Comparison of ENCODE assay signal across 8 cellular contexts in the genomic region with DNA sequence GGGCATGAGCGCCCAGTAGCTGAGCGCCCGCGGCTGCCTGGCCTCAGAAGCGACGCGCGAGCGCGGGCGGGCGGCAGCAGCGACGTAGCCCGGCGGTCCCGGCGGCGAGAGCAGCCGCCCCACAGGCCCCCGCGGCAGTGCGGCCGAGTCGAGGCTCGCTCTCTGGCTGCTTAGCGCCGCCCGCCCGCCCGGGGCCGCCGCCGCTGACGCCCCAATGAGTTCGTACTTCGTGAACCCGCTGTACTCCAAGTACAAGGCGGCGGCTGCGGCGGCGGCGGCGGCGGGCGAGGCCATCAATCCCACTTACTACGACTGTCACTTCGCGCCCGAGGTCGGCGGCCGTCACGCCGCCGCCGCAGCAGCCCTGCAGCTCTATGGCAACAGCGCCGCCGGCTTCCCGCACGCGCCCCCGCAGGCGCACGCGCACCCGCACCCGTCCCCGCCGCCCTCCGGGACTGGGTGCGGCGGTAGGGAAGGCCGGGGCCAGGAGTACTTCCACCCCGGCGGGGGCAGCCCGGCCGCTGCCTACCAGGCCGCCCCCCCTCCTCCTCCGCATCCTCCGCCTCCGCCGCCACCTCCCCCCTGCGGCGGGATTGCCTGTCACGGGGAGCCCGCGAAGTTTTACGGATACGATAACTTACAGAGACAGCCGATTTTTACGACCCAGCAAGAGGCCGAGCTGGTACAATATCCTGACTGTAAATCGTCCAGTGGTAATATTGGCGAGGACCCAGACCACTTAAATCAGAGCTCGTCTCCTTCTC. TPM values are rescaled to one million over a fixed set of nuclear protein-coding genes. Genes with fewer than 3 reads are reported as not detected.
DNase-seq lines count a peak whose midpoint lies in the region; ATAC-seq and TF ChIP-seq lines count a peak whose summit lies in the region.

No MANE protein-coding gene starts in this region.

- H3K4me1 ChIP-seq in thoracic aorta (ENCODE audit: control insufficient read depth in 1 of 2, low read depth in 2 of 2): peaks cover 9 to 42% of the 10 kb centered on the region in 2 donors

- H3K4me3 ChIP-seq in HL-60 (replicated peaks; ENCODE audit: insufficient read depth, low read length) (0 out of 2 replicates have a peak overlapping the region, but pooled peaks have one; percentile 14), thoracic aorta (peak overlapping the region; percentile 85)

- H3K36me3 ChIP-seq in thoracic aorta: no peaks in the 10 kb centered on the region

- H3K9me3 ChIP-seq in thoracic aorta: no peaks in the 10 kb centered on the region

- no peak overlapping the region for H3K27ac ChIP-seq in HL-60 (replicated peaks)
- H3K27ac ChIP-seq in thoracic aorta: peak overlapping the region; percentile 76 to 91

- DNase-seq in AG08395 (ENCODE audit: low spot score) (peak; percentile 66), HL-60 (ENCODE audit: low read depth in 1 of 2, low spot score in 1 of 2) (no peak), kidney tubule cell (ENCODE audit: low spot score) (peak; percentile 67), thoracic aorta (ENCODE audit: low spot score) (no peak), NCI-H2107 (lab: John Stamatoyannopoulos, UW) (no peak), NCI-H1105 treated with DMSO at 0.1 percent for 48 hours (lab: John Stamatoyannopoulos, UW) (no peak)
- DNase-seq in activated naive CD4-positive, alpha-beta T cell treated with anti-CD3 and anti-CD28 coated beads, Interleukin-2, amount 10 ng/mL, durations not matched to agents 7 days and 5 days: no peak

- peak overlapping the region; percentile 85 for H3K27ac Mint-ChIP-seq in activated naive CD4-positive, alpha-beta T cell treated with anti-CD3 and anti-CD28 coated beads, Interleukin-2, amount 10 ng/mL, durations not matched to agents 7 days and 5 days

- H3K4me1 Mint-ChIP-seq in activated naive CD4-positive, alpha-beta T cell treated with anti-CD3 and anti-CD28 coated beads, Interleukin-2, amount 10 ng/mL, durations not matched to agents 7 days and 5 days: peaks cover 27% of the 10 kb centered on the region

- H3K27me3 Mint-ChIP-seq in activated naive CD4-positive, alpha-beta T cell treated with anti-CD3 and anti-CD28 coated beads, Interleukin-2, amount 10 ng/mL, durations not matched to agents 7 days and 5 days: peaks cover 95% of the 10 kb centered on the region

- CTCF ChIA-PET in activated naive CD4-positive, alpha-beta T cell treated with anti-CD3 and anti-CD28 coated beads, Interleukin-2, amount 10 ng/mL, durations not matched to agents 7 days and 5 days (lab: Charles Lee): interaction anchor here (1.0 to 2.0 kb wide), 5 partner anchors 9 to 1018 kb away, joined by 4 to 9 read pairs (median 5); partner anchors contain the start of gene HOXD9

- ATAC-seq in thoracic aorta (ENCODE audit: insufficient number of reproducible peaks, low FRiP score, low read depth) (peak; percentile 34), GM21367 (IDR thresholded peaks at IDR 0.05; ENCODE audit: unreplicated experiment) (no peak)

- peak overlapping the region; percentile 56 for H3K4me3 Mint-ChIP-seq in activated naive CD4-positive, alpha-beta T cell treated with anti-CD3 and anti-CD28 coated beads, Interleukin-2, amount 10 ng/mL, durations not matched to agents 7 days and 5 days

- H3K9me3 Mint-ChIP-seq in activated naive CD4-positive, alpha-beta T cell treated with anti-CD3 and anti-CD28 coated beads, Interleukin-2, amount 10 ng/mL, durations not matched to agents 7 days and 5 days: no peaks in the 10 kb centered on the region

- TF ChIP-seq CTCF in HL-60 (IDR thresholded peaks at IDR 0.05; ENCODE audit: insufficient read depth, low read length) (no peak), thoracic aorta (IDR thresholded peaks at IDR 0.05) (no peak)

- H3K27me3 ChIP-seq in HL-60 (ENCODE audit: insufficient read depth, poor library complexity, severe bottlenecking) (peaks cover 83% of the 10 kb centered on the region), thoracic aorta (replicated peaks; ENCODE audit: insufficient read depth) (no peaks in the 10 kb centered on the region)

- peaks cover 3% of the 10 kb centered on the region for H3K36me3 Mint-ChIP-seq in activated naive CD4-positive, alpha-beta T cell treated with anti-CD3 and anti-CD28 coated beads, Interleukin-2, amount 10 ng/mL, durations not matched to agents 7 days and 5 days

RNA-seq across cellular contexts. Expression of gene HOXD8, which starts 0.8 kb away (rescaled TPM):
- total RNA-seq in thoracic aorta: 10 to 100 TPM in 1 of 2 donors, 1 to 10 TPM in 1; 3.9 to 11.2 TPM

RNA-seq across cellular contexts. Expression of gene HOXD9, which starts 7.8 kb away (rescaled TPM):
- 1 to 10 TPM in 1 of 2 donors, not detected in 1; 1.4 TPM for total RNA-seq in thoracic aorta

RNA-seq across cellular contexts. Expression of gene HOXD10, which starts 13.8 kb away (rescaled TPM):
- not detected for total RNA-seq in thoracic aorta

RNA-seq across cellular contexts. Expression of gene HOXD4, which starts 21.0 kb away (rescaled TPM):
- 1 to 10 TPM; 4.8 to 9.3 TPM for total RNA-seq in thoracic aorta

RNA-seq across cellular contexts. Expression of gene HOXD11, which starts 23.3 kb away (rescaled TPM):
- total RNA-seq in thoracic aorta: not detected

Comparison
In these comparisons a context has a peak if more than half of its experiments do, and no peak if none do; other contexts are left out.
1. DNase-seq: peak in AG08395 (single experiment) and kidney tubule cell (single experiment); none in HL-60 (0 of 2), activated naive CD4-positive, alpha-beta T cell treated with anti-CD3 and anti-CD28 coated beads, Interleukin-2, amount 10 ng/mL, durations not matched to agents 7 days and 5 days (single experiment), thoracic aorta (single experiment), NCI-H2107 (single experiment) and NCI-H1105 treated with DMSO at 0.1 percent for 48 hours (single experiment).